21 cellular contexts compared by ENCODE assay signal in the genomic region with DNA sequence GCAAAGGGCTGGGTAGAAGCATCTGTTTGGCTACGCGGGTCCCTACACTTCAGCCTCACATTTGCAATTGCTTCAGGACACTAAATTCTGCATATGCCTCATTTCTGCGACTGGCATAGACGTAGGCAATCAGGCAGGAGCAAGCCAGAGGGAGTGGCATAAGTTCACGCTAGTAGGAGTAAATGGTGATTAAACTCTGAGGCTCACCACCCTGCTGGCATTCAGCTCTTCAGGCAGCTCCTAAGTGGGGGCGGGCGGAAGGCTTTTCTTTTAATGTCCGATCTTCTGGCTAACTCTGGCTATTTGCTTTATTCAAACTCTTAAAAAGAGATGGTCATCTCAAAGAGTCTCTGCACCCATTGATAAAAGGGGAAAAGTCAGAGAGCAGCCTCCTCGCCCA. TPM values are rescaled to one million over a fixed set of nuclear protein-coding genes. Genes with fewer than 3 reads are reported as not detected.
DNase-seq lines count a peak whose midpoint lies in the region; ATAC-seq, FAIRE-seq and TF ChIP-seq lines count a peak whose summit lies in the region.
"Had no signal": no experiment of that assay in that cellular context is flagged by ENCODE, and none has a peak within 500 bp of the region (broad histone marks: within the 10 kb centered on the region; RNA-seq: fewer than 3 reads in every experiment).

No MANE protein-coding gene starts in this region.

- H3K9ac ChIP-seq in kidney (ENCODE audit: low read length in 2 of 2): no peak overlapping the region

- DNase-seq in activated naive CD4-positive, alpha-beta T cell treated with anti-CD3 and anti-CD28 coated beads for 36 hours: no peak
- no peak for DNase-seq in activated naive CD4-positive, alpha-beta T cell treated with anti-CD3 and anti-CD28 coated beads, Interleukin-2, amount 50 U/mL, for 16 hours
- DNase-seq in T-cell (no peak), kidney (peak; percentile 6), upper lobe of right lung (no peak), SKM-1 (lab: John Stamatoyannopoulos, UW; ENCODE audit: unreplicated experiment) (no peak)
- DNase-seq: activated CD8-positive, alpha-beta memory T cell treated with anti-CD3 and anti-CD28 coated beads for 24 hours; adrenal gland; brain microvascular endothelial cell; DMS 273 treated with DMSO at 0.1 percent for 48 hours; erythroblast; heart left ventricle; mesendoderm; NCI-H1694 treated with DMSO at 0.1 percent for 48 hours; NCI-H226; nucleus accumbens; uterus had no signal

- H3K4me1 Mint-ChIP-seq in activated naive CD4-positive, alpha-beta T cell treated with anti-CD3 and anti-CD28 coated beads for 36 hours (ENCODE audit: low read depth): peaks cover 91% of the 10 kb centered on the region
- peaks cover 82 to 86% (median 86%) of the 10 kb centered on the region in 3 donors for H3K4me1 Mint-ChIP-seq in T-cell

- intact Hi-C loops in activated naive CD4-positive, alpha-beta T cell treated with anti-CD3 and anti-CD28 coated beads for 36 hours (cut with micrococcal nuclease): loop anchor here (10.0 kb wide), 1 partner anchor 742 kb away; the partner anchor contains the start of gene CACUL1
- intact Hi-C loops in kidney (cut with DNase I): no loop called here
- intact Hi-C loops in upper lobe of right lung (cut with DNase I): no loop called here

- no peak for ATAC-seq in T-cell (replicated peaks in 1 of 4)
- ATAC-seq in upper lobe of right lung: peak; percentile 17
- no peak for ATAC-seq in GM21723 (IDR thresholded peaks at IDR 0.05; ENCODE audit: unreplicated experiment)
- ATAC-seq: HCT116, heart left ventricle, HepG2 had no signal

- TF ChIP-seq CTCF in kidney (IDR thresholded peaks at IDR 0.05; ENCODE audit: borderline replicate concordance, extremely low read depth, insufficient read depth) (no peak), upper lobe of right lung (IDR thresholded peaks at IDR 0.05) (no peak)

- no peak overlapping the region for H3K4me3 Mint-ChIP-seq in activated naive CD4-positive, alpha-beta T cell treated with anti-CD3 and anti-CD28 coated beads for 36 hours
- peak overlapping the region in 1 of 3 donors; percentile 84 for H3K4me3 Mint-ChIP-seq in T-cell

- H3K27ac Mint-ChIP-seq in activated naive CD4-positive, alpha-beta T cell treated with anti-CD3 and anti-CD28 coated beads for 36 hours: peak overlapping the region; percentile 64
- peak overlapping the region; percentile 75 to 99 for H3K27ac Mint-ChIP-seq in T-cell

- H3K27ac ChIP-seq in kidney (ENCODE audit: low read depth in 2 of 2, low read length in 2 of 2) (no peak overlapping the region), upper lobe of right lung (no peak overlapping the region)
- H3K27ac ChIP-seq: adrenal gland, brain microvascular endothelial cell, heart left ventricle, SJSA1, uterus had no signal

- no peaks in the 10 kb centered on the region for H3K27me3 Mint-ChIP-seq in activated naive CD4-positive, alpha-beta T cell treated with anti-CD3 and anti-CD28 coated beads for 36 hours (ENCODE audit: low read depth)
- no peaks in the 10 kb centered on the region for H3K27me3 Mint-ChIP-seq in T-cell

- H3K4me1 ChIP-seq in kidney (ENCODE audit: control insufficient read depth in 1 of 2, insufficient read depth in 1 of 2, low read depth in 1 of 2, low read length in 2 of 2) (peaks cover 0 to 2% of the 10 kb centered on the region in 2 donors), upper lobe of right lung (peaks cover 7% of the 10 kb centered on the region)
- H3K4me1 ChIP-seq: adrenal gland, uterus had no signal

- H3K27me3 ChIP-seq in upper lobe of right lung: no peaks in the 10 kb centered on the region
- H3K27me3 ChIP-seq: adrenal gland, brain microvascular endothelial cell, heart left ventricle, SJSA1, uterus had no signal

- no peaks in the 10 kb centered on the region for H3K36me3 ChIP-seq in kidney (ENCODE audit: control insufficient read depth in 1 of 2, insufficient read depth in 2 of 2, low read length in 2 of 2)
- H3K36me3 ChIP-seq in upper lobe of right lung: no peaks in the 10 kb centered on the region
- H3K36me3 ChIP-seq: adrenal gland, brain microvascular endothelial cell, SJSA1, uterus had no signal

- no peaks in the 10 kb centered on the region for H3K9me3 ChIP-seq in kidney (ENCODE audit: control insufficient read depth in 1 of 2, low read length in 2 of 2)
- H3K9me3 ChIP-seq in upper lobe of right lung: no peaks in the 10 kb centered on the region
- H3K9me3 ChIP-seq: adrenal gland, heart left ventricle, SJSA1, uterus had no signal

- H3K9me3 Mint-ChIP-seq in activated naive CD4-positive, alpha-beta T cell treated with anti-CD3 and anti-CD28 coated beads for 36 hours: no peaks in the 10 kb centered on the region
- H3K9me3 Mint-ChIP-seq in T-cell: no peaks in the 10 kb centered on the region

- POLR2A ChIA-PET in T-cell (lab: Charles Lee): interaction anchor here in 1 of 2 donors (1.2 kb wide), 1 partner anchor 14 kb away, joined by 11 read pairs; no protein-coding TSS in a partner anchor

- CTCF ChIA-PET in activated naive CD4-positive, alpha-beta T cell treated with anti-CD3 and anti-CD28 coated beads for 36 hours (lab: Charles Lee): interaction anchor here (0.6 to 1.7 kb wide), 2 partner anchors 29 to 52 kb away, joined by 3 to 4 read pairs; no protein-coding TSS in a partner anchor
- CTCF ChIA-PET in T-cell (lab: Charles Lee): no interaction called here

- H3K36me3 Mint-ChIP-seq in activated naive CD4-positive, alpha-beta T cell treated with anti-CD3 and anti-CD28 coated beads for 36 hours (ENCODE audit: low read depth): peaks cover 29% of the 10 kb centered on the region
- peaks cover 25% of the 10 kb centered on the region for H3K36me3 Mint-ChIP-seq in T-cell

- no peak overlapping the region for H3K4me3 ChIP-seq in kidney (ENCODE audit: low read length in 2 of 2)
- H3K4me3 ChIP-seq in upper lobe of right lung: no peak overlapping the region
- H3K4me3 ChIP-seq: adrenal gland, heart left ventricle, SJSA1, uterus had no signal

- no peak for FAIRE-seq in kidney (lab: Jason Lieb, UNC)
- FAIRE-seq: HepG2 had no signal

RNA-seq across cellular contexts. Expression of gene RGS10, which starts 45.3 kb away (rescaled TPM):
- total RNA-seq in activated naive CD4-positive, alpha-beta T cell treated with anti-CD3 and anti-CD28 coated beads for 36 hours: 100 to 1,000 TPM; 234 to 240 TPM
- 100 to 1,000 TPM in 4 of 5 donors, 10 to 100 TPM in 1; 77.1 to 163 (median 155) TPM for total RNA-seq in T-cell
- 19.9 TPM for total RNA-seq in kidney
- polyA plus RNA-seq in kidney (ENCODE audit: insufficient read depth, low read depth, low replicate concordance): 25.4 TPM
- total RNA-seq in upper lobe of right lung: 31.0 TPM
